In genomic region chr2:69781321-69782248, GRCh38 we compare ENCODE assay signal across 9 cellular contexts. TPM values are rescaled to one million over a fixed set of nuclear protein-coding genes. Genes with fewer than 3 reads are reported as not detected.
DNase-seq lines count a peak whose midpoint lies in the region; ATAC-seq, FAIRE-seq and TF ChIP-seq lines count a peak whose summit lies in the region.
"Had no signal": no experiment of that assay in that cellular context is flagged by ENCODE, and none has a peak within 500 bp of the region (broad histone marks: within the 10 kb centered on the region; RNA-seq: fewer than 3 reads in every experiment).

No MANE protein-coding gene starts in this region.

- no peak for TF ChIP-seq EP300 in GM12878 (IDR thresholded peaks at IDR 0.05; ENCODE audit: borderline replicate concordance in 1 of 2, control insufficient read depth in 1 of 2, low read depth in 2 of 2, low read length in 2 of 2)

- H3K4me3 ChIP-seq in Karpas-422 (ENCODE audit: low read length) (no peak overlapping the region), GM12878 (0 out of 2 replicates have a peak overlapping the region, but pooled peaks have one; percentile 21)
- H3K4me3 ChIP-seq: heart right ventricle had no signal

- H3K9me3 Mint-ChIP-seq in progenitor cell of endocrine pancreas (ENCODE audit: low read depth): peaks cover 8% of the 10 kb centered on the region

- H4K20me1 ChIP-seq in Karpas-422 (ENCODE audit: insufficient read depth, low read depth, low read length) (no peaks in the 10 kb centered on the region), GM12878 (ENCODE audit: control insufficient read depth, insufficient read depth) (no peaks in the 10 kb centered on the region)

- no peak for FAIRE-seq in GM12878 (lab: Jason Lieb, UNC)

- no peak for TF ChIP-seq POLR2A in GM12878 (IDR thresholded peaks at IDR 0.05; ENCODE audit: low read depth, low read length)

- H3K4me2 ChIP-seq in Karpas-422 (ENCODE audit: low read depth, low read length, poor library complexity, severe bottlenecking) (peak overlapping the region; percentile 8), GM12878 (ENCODE audit: control insufficient read depth, insufficient read depth) (peak overlapping the region; percentile 65)

- no peaks in the 10 kb centered on the region for H3K9me2 ChIP-seq in Karpas-422 (replicated peaks; ENCODE audit: insufficient read depth, low read length)

- SMC1A ChIA-PET in GM12878 (lab: Charles Lee; ENCODE audit: uncharacterized antibody, unreplicated experiment): interaction anchor here (0.8 to 3.5 kb wide), 26 partner anchors 9 to 85 kb away, joined by 3 to 27 read pairs (median 4); partner anchors contain the start of gene ANXA4

- intact Hi-C loops in GM12878 (cut with micrococcal nuclease; ENCODE audit: unreplicated experiment): no loop called here

- no peak for DNase-seq in Karpas-422
- no peak for DNase-seq in GM12878 (ENCODE audit: low read depth, low spot score)
- DNase-seq in progenitor cell of endocrine pancreas (ENCODE audit: low spot score, unreplicated experiment): no peak
- DNase-seq in T-helper 1 cell: no peak
- DNase-seq in occipital lobe (lab: John Stamatoyannopoulos, UW): no peak
- DNase-seq in GM03348 (ENCODE audit: low spot score): no peak
- DNase-seq in NCI-H1694 (lab: John Stamatoyannopoulos, UW): no peak
- DNase-seq: heart right ventricle had no signal

- no peak for TF ChIP-seq RAD21 in GM12878 (IDR thresholded peaks at IDR 0.05; ENCODE audit: insufficient read depth, low read depth, low read length)

- RAD21 ChIA-PET in GM12878 (lab: Charles Lee; ENCODE audit: unreplicated experiment): interaction anchor here (0.9 to 2.4 kb wide), 12 partner anchors 8 to 221 kb away, joined by 3 to 13 read pairs (median 6); no protein-coding TSS in a partner anchor

- ATAC-seq in GM19397 (IDR thresholded peaks at IDR 0.05; ENCODE audit: unreplicated experiment) (peak; percentile 77), GM12878 (peak; percentile 88)

- H3K27me3 ChIP-seq in Karpas-422 (ENCODE audit: low read length) (no peaks in the 10 kb centered on the region), GM12878 (replicated peaks in 1 of 2; ENCODE audit: control insufficient read depth in 2 of 2, insufficient read depth in 2 of 2, low read length in 1 of 2) (no peaks in the 10 kb centered on the region)
- H3K27me3 ChIP-seq: heart right ventricle had no signal

- H3K27me3 Mint-ChIP-seq in progenitor cell of endocrine pancreas: no peaks in the 10 kb centered on the region

- peak overlapping the region; percentile 99 for H3K27ac Mint-ChIP-seq in progenitor cell of endocrine pancreas

- in situ Hi-C loops in GM12878 (cut with MboI): no loop called here

- BruUV-seq in GM12878 (replicated peaks; lab: Mats Ljungman, UMichigan): no TSS peak

- no peaks in the 10 kb centered on the region for H3K9me3 ChIP-seq in Karpas-422 (ENCODE audit: low read length)
- H3K9me3 ChIP-seq in GM12878 (replicated peaks; ENCODE audit: control insufficient read depth, insufficient read depth, low read length): no peaks in the 10 kb centered on the region; the same call in 1 of the 3 replicates

- POLR2A ChIA-PET in GM12878 (lab: Charles Lee): interaction anchor here (0.8 to 2.8 kb wide), 12 partner anchors 8 to 56 kb away, joined by 3 to 15 read pairs (median 5); no protein-coding TSS in a partner anchor

- H3K36me3 ChIP-seq in Karpas-422 (ENCODE audit: insufficient read depth, low read length): no peaks in the 10 kb centered on the region
- H3K36me3 ChIP-seq in GM12878 (ENCODE audit: control insufficient read depth in 2 of 2, insufficient read depth in 2 of 2, low read length in 1 of 2): no peaks in the 10 kb centered on the region

- peaks cover 36% of the 10 kb centered on the region for H3K36me3 Mint-ChIP-seq in progenitor cell of endocrine pancreas (ENCODE audit: insufficient read depth)

- WGBS in GM12878 (ENCODE audit: insufficient coverage, insufficient replicate concordance, low lambda C conversion rate, missing lambda C conversion rate): 14% methylated on average over 5 of the region's 5 CpGs

- TF ChIP-seq CTCF in GM12878 (IDR thresholded peaks at IDR 0.05 in 2 of 3, conservative IDR thresholded peaks at IDR 0.05 in 1 of 3; ENCODE audit: control insufficient read depth in 2 of 3, extremely low read depth in 1 of 3, insufficient read depth in 1 of 3, low read depth in 3 of 3, low read length in 3 of 3) (no peak), progenitor cell of endocrine pancreas (IDR thresholded peaks at IDR 0.05; ENCODE audit: unreplicated experiment) (no peak)

- H3K4me1 Mint-ChIP-seq in progenitor cell of endocrine pancreas (ENCODE audit: low read depth): peaks cover 66% of the 10 kb centered on the region

- H3K9ac ChIP-seq in Karpas-422 (ENCODE audit: low read length) (no peak overlapping the region), GM12878 (ENCODE audit: control insufficient read depth, insufficient read depth, low read length) (no peak overlapping the region)

- peak overlapping the region; percentile 10 for H3K4me3 Mint-ChIP-seq in progenitor cell of endocrine pancreas (ENCODE audit: low read depth)

- 0 out of 2 replicates have a peak overlapping the region, but pooled peaks have one; percentile 44 for H2AFZ ChIP-seq in Karpas-422 (ENCODE audit: low read length)
- H2AFZ ChIP-seq in GM12878 (ENCODE audit: control insufficient read depth, low read depth, low read length): no peak overlapping the region

- H3K4me1 ChIP-seq in Karpas-422 (ENCODE audit: low read length): peaks cover 15% of the 10 kb centered on the region
- H3K4me1 ChIP-seq in GM12878 (ENCODE audit: control insufficient read depth, insufficient read depth, low read length): peaks cover 14% of the 10 kb centered on the region
- H3K4me1 ChIP-seq: heart right ventricle had no signal

- CTCF ChIA-PET in GM12878 (lab: Yijun Ruan, JAX): interaction anchor here (1.0 to 2.2 kb wide), 10 partner anchors 8 to 217 kb away, joined by 3 to 10 read pairs (median 4); no protein-coding TSS in a partner anchor

- H3K27ac ChIP-seq in Karpas-422 (ENCODE audit: low read length) (no peak overlapping the region), GM12878 (ENCODE audit: control insufficient read depth, insufficient read depth) (peak overlapping the region; percentile 42)

- H3K79me2 ChIP-seq in Karpas-422 (ENCODE audit: low read length): no peaks in the 10 kb centered on the region
- H3K79me2 ChIP-seq in GM12878 (ENCODE audit: control insufficient read depth, insufficient read depth, low read length): no peaks in the 10 kb centered on the region

TF ChIP-seq in GM12878, 131 proteins besides CTCF, POLR2A, EP300 and RAD21 (continues in another document):
- no peak for TF ChIP-seq USF2 (IDR thresholded peaks at IDR 0.05; ENCODE audit: borderline replicate concordance, low read depth, low read length)

RNA-seq across cellular contexts. Expression of gene ANXA4, which starts 39.7 kb away (rescaled TPM):
- 1.1 and 2.4 TPM in 2 replicates for total RNA-seq in Karpas-422 (2014; rRNA removed; shearing (Covaris generic); ENCODE audit: low replicate concordance)
- total RNA-seq in GM12878 (2013; cell fraction: nucleolus; rRNA removed): 52.6 and 58.2 TPM in 2 replicates
- total RNA-seq in GM12878 (2014; rRNA removed): 59.3 and 60.0 TPM in 2 replicates
- 16.3 and 17.7 TPM in 2 replicates for total RNA-seq in GM12878 (2014; rRNA removed; fragmentation: Illumina TruSeq; extraction: Trizol)
- 57.5 and 64.2 TPM in 2 replicates for total RNA-seq in GM12878 (2021)
- 18.8 TPM for polyA plus RNA-seq in GM12878 (2011; ENCODE audit: low read depth)
- 81.6 and 97.2 TPM in 2 replicates for polyA plus RNA-seq in GM12878 (2011; rRNA removed)
- 71.3 and 110 TPM in 2 replicates for polyA plus RNA-seq in GM12878 (2011; cell fraction: cytosol; rRNA removed)
- polyA plus RNA-seq in GM12878 (2011; cell fraction: nucleus; rRNA removed): 110 and 122 TPM in 2 replicates
- polyA plus RNA-seq in GM12878 (2012): 44.2 and 54.2 TPM in 2 replicates
- 57.9 and 74.3 TPM in 2 replicates for polyA plus RNA-seq in GM12878 (2014; fragmentation: Illumina TruSeq; extraction: Trizol)
- 10 to 100 TPM; 64.6 to 73.1 TPM for polyA plus RNA-seq in GM12878 (2014; fragmentation: Nextera tagmentation; extraction: Ambion mirVana)
- 78.8 and 94.3 TPM in 2 replicates for polyA plus RNA-seq in GM12878 (2014; rRNA removed)
- polyA plus RNA-seq in GM12878 (2016; fragmentation: Nextera tagmentation; extraction: Ambion mirVana): 10 to 100 TPM; 69.0 to 74.2 TPM
- 77.5 and 85.9 TPM in 2 replicates for polyA minus RNA-seq in GM12878 (2011; rRNA and poly(A)+ RNA removed)
- 24.5 and 37.8 TPM in 2 replicates for polyA minus RNA-seq in GM12878 (2011; cell fraction: cytosol; rRNA and poly(A)+ RNA removed)
- polyA minus RNA-seq in GM12878 (2011; cell fraction: nucleus; rRNA and poly(A)+ RNA removed): 21.4 and 30.3 TPM in 2 replicates
- 250 and 262 TPM in 2 replicates for total RNA-seq in progenitor cell of endocrine pancreas
- 3.4 TPM for total RNA-seq in occipital lobe

RNA-seq across cellular contexts. Expression of gene GMCL1, which starts 47.9 kb away (rescaled TPM):
- total RNA-seq in Karpas-422 (2014; rRNA removed; shearing (Covaris generic); ENCODE audit: low replicate concordance): 34.4 and 75.3 TPM in 2 replicates
- total RNA-seq in GM12878 (2013; cell fraction: nucleolus; rRNA removed): 31.6 and 32.3 TPM in 2 replicates
- total RNA-seq in GM12878 (2014; rRNA removed) (9.9 and 12.6 TPM in 2 replicates), GM12878 (2014; rRNA removed; fragmentation: Illumina TruSeq; extraction: Trizol) (11.2 TPM in 2 replicates), GM12878 (2021) (10.3 and 13.4 TPM in 2 replicates), progenitor cell of endocrine pancreas (33.1 and 39.2 TPM in 2 replicates), occipital lobe (18.7 TPM)
- polyA plus RNA-seq in GM12878 (2011; ENCODE audit: low read depth): 4.9 TPM
- polyA plus RNA-seq in GM12878 (2011; rRNA removed) (15.9 and 23.8 TPM in 2 replicates), GM12878 (2014; fragmentation: Illumina TruSeq; extraction: Trizol) (13.6 and 16.3 TPM in 2 replicates), GM12878 (2014; fragmentation: Nextera tagmentation; extraction: Ambion mirVana) (1 to 10 TPM; 3.7 to 4.8 TPM), GM12878 (2014; rRNA removed) (8.9 and 9.6 TPM in 2 replicates), GM12878 (2016; fragmentation: Nextera tagmentation; extraction: Ambion mirVana) (10 to 100 TPM; 18.8 to 21.4 TPM)
- polyA plus RNA-seq in GM12878 (2011; cell fraction: cytosol; rRNA removed): 4.9 and 6.4 TPM in 2 replicates
- polyA plus RNA-seq in GM12878 (2011; cell fraction: nucleus; rRNA removed): 8.2 and 8.6 TPM in 2 replicates
- 7.9 and 11.3 TPM in 2 replicates for polyA plus RNA-seq in GM12878 (2012)
- 8.0 and 9.6 TPM in 2 replicates for polyA minus RNA-seq in GM12878 (2011; rRNA and poly(A)+ RNA removed)
- polyA minus RNA-seq in GM12878 (2011; cell fraction: cytosol; rRNA and poly(A)+ RNA removed): 3.7 and 3.8 TPM in 2 replicates
- polyA minus RNA-seq in GM12878 (2011; cell fraction: nucleus; rRNA and poly(A)+ RNA removed): 3.1 and 9.6 TPM in 2 replicates
